ENCODE assay signal across 8 cellular contexts in the genomic region with DNA sequence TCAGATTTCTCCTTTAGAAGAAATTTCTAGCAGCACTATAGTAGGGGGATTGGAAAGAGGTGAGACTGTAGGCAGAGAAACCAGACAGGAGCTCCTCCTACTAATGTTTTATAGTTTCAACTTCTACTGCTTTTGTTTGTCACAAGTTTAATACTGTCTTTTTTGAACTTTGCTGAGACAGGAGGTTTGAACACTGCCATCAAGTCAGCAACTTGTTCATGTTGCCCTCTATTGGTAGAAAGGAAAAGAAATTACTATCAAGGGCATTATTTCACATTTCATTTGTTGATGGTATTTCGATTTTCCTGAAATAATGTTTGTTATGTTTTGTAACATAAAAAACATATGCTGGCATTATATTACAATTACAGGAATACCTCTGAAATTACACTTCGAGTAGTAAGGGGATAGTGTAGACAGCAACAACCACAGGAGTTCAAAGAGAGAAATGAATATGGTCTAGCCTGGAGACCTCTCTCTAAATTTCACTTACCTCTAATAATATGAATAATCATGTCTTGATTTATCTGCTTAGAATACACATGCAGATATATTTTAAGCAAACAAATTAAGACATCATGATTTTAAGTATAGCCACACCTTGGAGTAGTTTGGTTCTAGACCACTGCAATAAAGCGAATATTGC. TPM values are rescaled to one million over a fixed set of nuclear protein-coding genes. Genes with fewer than 3 reads are reported as not detected.
DNase-seq lines count a peak whose midpoint lies in the region; ATAC-seq and TF ChIP-seq lines count a peak whose summit lies in the region.

No MANE protein-coding gene starts in this region.

- no peak overlapping the region for H3K27ac ChIP-seq in foreskin keratinocyte

- DNase-seq in NOMO-1 treated with DMSO at 0.1 percent for 48 hours (lab: John Stamatoyannopoulos, UW; ENCODE audit: unreplicated experiment) (peak; percentile 45), NOMO-1 treated with dmso at 0.1 percent for 144 hours (lab: John Stamatoyannopoulos, UW; ENCODE audit: unreplicated experiment) (no peak), SW480 (ENCODE audit: low spot score) (peak; percentile 50), foreskin keratinocyte (peak in 1 of 2 donors; percentile 18), renal cortical epithelial cell (ENCODE audit: low read depth) (peak; percentile 60), amygdala (lab: John Stamatoyannopoulos, UW) (no peak), HPDE6-E6E7 (ENCODE audit: extremely low spot score) (no peak)

- ATAC-seq in HG03039 (IDR thresholded peaks at IDR 0.05; ENCODE audit: unreplicated experiment) (peak; percentile 43), foreskin keratinocyte (peak; percentile 27)

- no peaks in the 10 kb centered on the region for H3K4me1 ChIP-seq in foreskin keratinocyte

- TF ChIP-seq CTCF in foreskin keratinocyte (conservative IDR thresholded peaks at IDR 0.05), result peak; percentile 81

- no peaks in the 10 kb centered on the region for H3K27me3 ChIP-seq in foreskin keratinocyte

RNA-seq across cellular contexts. Expression of a gene that starts 12.4 kb away (rescaled TPM):
- total RNA-seq in foreskin keratinocyte (31.9 and 33.2 TPM in 2 replicates), renal cortical epithelial cell (26.7 and 51.8 TPM in 2 replicates)
- polyA plus RNA-seq in foreskin keratinocyte, result 9.7 and 9.9 TPM in 2 replicates

Comparison
In these comparisons a context has a peak if more than half of its experiments do, and no peak if none do; other contexts are left out.
1. DNase-seq: peak in NOMO-1 treated with DMSO at 0.1 percent for 48 hours (single experiment), SW480 (single experiment) and renal cortical epithelial cell (single experiment); none in NOMO-1 treated with dmso at 0.1 percent for 144 hours (single experiment), amygdala (0 of 56) and HPDE6-E6E7 (single experiment).